In the genomic region with DNA sequence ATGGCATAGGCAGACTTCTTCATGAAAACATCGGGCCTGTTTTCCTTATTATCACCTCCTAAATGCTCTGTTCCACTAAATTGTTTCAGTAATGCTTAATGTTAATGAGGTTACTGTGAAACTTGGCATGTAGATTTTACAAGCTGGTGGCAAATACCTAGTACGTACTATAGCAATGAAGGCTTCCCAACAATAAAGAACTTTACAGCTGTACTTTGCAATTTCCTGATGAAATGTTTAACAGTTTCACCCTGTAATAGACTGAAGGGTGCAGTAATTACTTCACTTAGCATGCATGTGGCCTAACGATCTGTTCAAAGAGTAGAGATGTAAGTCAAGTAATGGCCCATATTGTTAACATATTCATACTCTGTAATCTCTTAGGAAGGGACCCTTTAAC, we compare ENCODE assay signal across 32 cellular contexts.
"Had no signal": no experiment of that assay in that cellular context is flagged by ENCODE, and none has a peak within 500 bp of the region (broad histone marks: within the 10 kb centered on the region; RNA-seq: fewer than 3 reads in every experiment).

No MANE protein-coding gene starts in this region.

- H3K4me1 Mint-ChIP-seq: activated B cell treated with CpG ODN at 0.5 μM for 24 hours had no signal

- H3K9me3 ChIP-seq: adrenal gland, body of pancreas had no signal

- H3K4me3 ChIP-seq: adrenal gland, body of pancreas, coronary artery, dorsolateral prefrontal cortex had no signal

- H3K4me3 Mint-ChIP-seq: activated B cell treated with CpG ODN at 0.5 μM for 24 hours; activated CD8-positive, alpha-beta T cell treated with anti-CD3 and anti-CD28 coated beads for 36 hours; activated naive CD4-positive, alpha-beta T cell treated with anti-CD3 and anti-CD28 coated beads for 36 hours; activated naive CD4-positive, alpha-beta T cell treated with anti-CD3 and anti-CD28 coated beads, Interleukin-2, amount 50 U/mL, for 24 hours; activated naive CD8-positive, alpha-beta T cell treated with anti-CD3 and anti-CD28 coated beads for 36 hours; activated naive CD8-positive, alpha-beta T cell treated with anti-CD3 and anti-CD28 coated beads, Interleukin-2, amount 50 U/mL, for 24 hours; activated T-cell treated with anti-CD3 and anti-CD28 coated beads, Interleukin-2, amount 50 U/mL, for 4 hours; dendritic cell treated with granulocyte-macrophage colony-stimulating factor and Interleukin-4, amounts not matched to agents 40 ng/mL and 50 ng/mL, for 4 days; endodermal cell; T-cell; T-helper 1 cell treated with Interleukin-12 subunit alpha and Interleukin-12 subunit beta and Interleukin-4 antibody, amounts not matched to agents 30 μg/mL and 1 μg/mL, for 36 hours; T-helper 2 cell treated with Interferon-gamma antibody and Interleukin-4, amounts not matched to agents 5 μg/mL and 100 μg/mL, for 36 hours had no signal

- H3K27me3 ChIP-seq: adrenal gland, body of pancreas, dorsolateral prefrontal cortex had no signal

- H3K36me3 ChIP-seq: adrenal gland, WERI-Rb-1 had no signal

- H3K27ac Mint-ChIP-seq: activated B cell treated with CpG ODN at 0.5 μM for 24 hours; activated CD8-positive, alpha-beta T cell treated with anti-CD3 and anti-CD28 coated beads for 36 hours; activated naive CD4-positive, alpha-beta T cell treated with anti-CD3 and anti-CD28 coated beads for 36 hours; activated naive CD8-positive, alpha-beta T cell treated with anti-CD3 and anti-CD28 coated beads for 36 hours; activated naive CD8-positive, alpha-beta T cell treated with anti-CD3 and anti-CD28 coated beads, Interleukin-2, amount 50 U/mL, for 24 hours; activated T-helper 2 cell treated with anti-CD3 and anti-CD28 coated beads, Interferon-gamma antibody, Interleukin-2, Interleukin-4, amounts not matched to agents 10 μg/mL and 5 μg/mL and 100 μg/mL, durations not matched to agents 14 hours and 24 hours and 36 hours; dendritic cell treated with granulocyte-macrophage colony-stimulating factor and Interleukin-4, amounts not matched to agents 40 ng/mL and 50 ng/mL, for 4 days; endodermal cell; T-helper 1 cell treated with Interleukin-12 subunit alpha and Interleukin-12 subunit beta and Interleukin-4 antibody, amounts not matched to agents 30 μg/mL and 1 μg/mL, for 36 hours; T-helper 2 cell treated with Interferon-gamma antibody and Interleukin-4, amounts not matched to agents 5 μg/mL and 100 μg/mL, for 36 hours had no signal

- H3K27me3 Mint-ChIP-seq: activated B cell treated with CpG ODN at 0.5 μM for 24 hours; activated CD8-positive, alpha-beta T cell treated with anti-CD3 and anti-CD28 coated beads for 36 hours; activated naive CD4-positive, alpha-beta T cell treated with anti-CD3 and anti-CD28 coated beads, Interleukin-2, amount 50 U/mL, for 24 hours; activated naive CD8-positive, alpha-beta T cell treated with anti-CD3 and anti-CD28 coated beads for 36 hours; activated naive CD8-positive, alpha-beta T cell treated with anti-CD3 and anti-CD28 coated beads, Interleukin-2, amount 50 U/mL, for 24 hours; dendritic cell treated with granulocyte-macrophage colony-stimulating factor and Interleukin-4, amounts not matched to agents 40 ng/mL and 50 ng/mL, for 4 days; T-cell had no signal

- ATAC-seq: activated CD4-positive, CD25-positive, alpha-beta regulatory T cell treated with anti-CD3 and anti-CD28 coated beads, Interleukin-2, amount 50 U/mL, for 24 hours; activated CD8-positive, alpha-beta T cell treated with anti-CD3 and anti-CD28 coated beads for 36 hours; activated T-cell treated with anti-CD3 and anti-CD28 coated beads, Interleukin-2, amount 50 U/mL, for 4 hours; body of pancreas; esophagus mucosa; T-cell had no signal

- H3K9me3 Mint-ChIP-seq: activated B cell treated with CpG ODN at 0.5 μM for 24 hours; activated naive CD4-positive, alpha-beta T cell treated with anti-CD3 and anti-CD28 coated beads for 36 hours; activated naive CD8-positive, alpha-beta T cell treated with anti-CD3 and anti-CD28 coated beads for 36 hours; activated naive CD8-positive, alpha-beta T cell treated with anti-CD3 and anti-CD28 coated beads, Interleukin-2, amount 50 U/mL, for 24 hours; activated T-helper 2 cell treated with anti-CD3 and anti-CD28 coated beads, Interferon-gamma antibody, Interleukin-2, Interleukin-4, amounts not matched to agents 10 μg/mL and 5 μg/mL and 100 μg/mL, durations not matched to agents 14 hours and 24 hours and 36 hours; dendritic cell treated with granulocyte-macrophage colony-stimulating factor and Interleukin-4, amounts not matched to agents 40 ng/mL and 50 ng/mL, for 4 days; endodermal cell; T-cell; T-helper 1 cell treated with Interleukin-12 subunit alpha and Interleukin-12 subunit beta and Interleukin-4 antibody, amounts not matched to agents 30 μg/mL and 1 μg/mL, for 36 hours; T-helper 2 cell treated with Interferon-gamma antibody and Interleukin-4, amounts not matched to agents 5 μg/mL and 100 μg/mL, for 36 hours had no signal

- DNase-seq: activated B cell treated with CpG ODN at 0.5 μM for 24 hours; activated CD4-positive, alpha-beta T cell treated with anti-CD3 and anti-CD28 coated beads for 48 hours; activated CD4-positive, alpha-beta T cell treated with anti-CD3 and anti-CD28 coated beads, Interleukin-2, amount 50 U/mL, for 1 hour; activated CD4-positive, alpha-beta T cell treated with anti-CD3 and anti-CD28 coated beads, Interleukin-2, amount 50 U/mL, for 48 hours; activated CD8-positive, alpha-beta memory T cell treated with anti-CD3 and anti-CD28 coated beads for 24 hours; activated CD8-positive, alpha-beta T cell treated with anti-CD3 and anti-CD28 coated beads for 36 hours; activated effector memory CD4-positive, alpha-beta T cell treated with anti-CD3 and anti-CD28 coated beads, Interleukin-2, amount 50 U/mL, for 16 hours; activated naive CD4-positive, alpha-beta T cell treated with anti-CD3 and anti-CD28 coated beads for 36 hours; activated naive CD8-positive, alpha-beta T cell treated with anti-CD3 and anti-CD28 coated beads for 36 hours; activated naive CD8-positive, alpha-beta T cell treated with anti-CD3 and anti-CD28 coated beads, Interleukin-2, amount 50 U/mL, for 24 hours; activated T-cell treated with anti-CD3 and anti-CD28 coated beads, Interleukin-2, amount 50 U/mL, for 4 hours; adrenal gland; amygdala; aorta; body of pancreas; caudate nucleus; dorsolateral prefrontal cortex; effector memory CD4-positive, alpha-beta T cell; endodermal cell; foreskin fibroblast; head of caudate nucleus; T-cell; T1000; WERI-Rb-1 had no signal

- H3K27ac ChIP-seq: adrenal gland, body of pancreas, coronary artery, dorsolateral prefrontal cortex, WERI-Rb-1 had no signal

- H3K4me1 ChIP-seq: adrenal gland had no signal
